ENCODE assay signal across 9 cellular contexts in the genomic region with DNA sequence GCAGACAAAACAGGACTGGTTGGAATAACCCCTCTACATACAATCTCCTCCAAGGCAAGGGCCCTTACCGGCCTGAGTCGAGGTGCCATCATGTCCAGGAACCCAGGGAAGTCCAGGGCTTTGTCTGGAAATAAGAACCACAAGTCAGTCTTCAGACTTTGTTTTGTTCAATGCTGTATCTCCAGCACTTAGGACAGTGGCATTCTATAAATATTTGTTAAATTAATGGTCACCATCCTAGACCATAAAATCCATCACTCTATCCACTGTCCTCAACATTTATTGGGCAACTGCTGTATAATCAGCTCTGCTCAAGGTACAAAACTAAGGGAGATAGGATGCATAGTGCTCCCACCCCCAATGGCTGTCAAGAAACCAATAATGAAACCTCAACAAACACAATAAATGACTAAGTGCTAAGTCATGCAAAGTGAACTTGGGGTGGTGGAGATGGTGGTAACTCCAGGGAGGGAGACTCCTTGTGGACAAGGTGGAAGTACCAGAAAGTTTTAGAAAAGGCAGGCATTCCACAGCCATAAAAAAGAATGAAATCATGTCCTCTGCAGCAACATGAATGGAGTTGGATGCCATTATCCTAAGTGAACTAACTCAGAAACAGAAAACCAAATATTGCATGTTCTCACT. TPM values are rescaled to one million over a fixed set of nuclear protein-coding genes. Genes with fewer than 3 reads are reported as not detected.
A peak's percentile ranks its signal among the peaks of the same experiment; 100 is the strongest.
DNase-seq lines count a peak whose midpoint lies in the region; ATAC-seq, FAIRE-seq and TF ChIP-seq lines count a peak whose summit lies in the region.
"Had no signal": no experiment of that assay in that cellular context is flagged by ENCODE, and none has a peak within 500 bp of the region (broad histone marks: within the 10 kb centered on the region; RNA-seq: fewer than 3 reads in every experiment).

No MANE protein-coding gene starts in this region.

- no peak overlapping the region for H2BK20ac ChIP-seq in H1 (ENCODE audit: low read length)

- H3K4me3 Mint-ChIP-seq in mesothelial cell of epicardium = no peak overlapping the region

- TF ChIP-seq RAD21 in H1 (IDR thresholded peaks at IDR 0.05 in 1 of 2, conservative IDR thresholded peaks at IDR 0.05 in 1 of 2; ENCODE audit: low read depth in 2 of 2, low read length in 2 of 2) = no peak

- peaks cover 3 to 25% (median 3%) of the 10 kb centered on the region in 4 experiments; a peak in 4 of 8 replicates for H3K36me3 ChIP-seq in H1 (ENCODE audit: control insufficient read depth in 2 of 4, insufficient read depth in 4 of 4, low read length in 3 of 4)

- H2BK120ac ChIP-seq in H1 (replicated peaks; ENCODE audit: low read depth, low read length) = no peak overlapping the region

- no peak overlapping the region for H2AFZ ChIP-seq in H1 (ENCODE audit: low read length)

- no peaks in the 10 kb centered on the region for H3K79me2 ChIP-seq in H1 (ENCODE audit: control insufficient read depth in 1 of 2, insufficient read depth in 2 of 2, low read length in 2 of 2)

- H3K14ac ChIP-seq in H1 (ENCODE audit: insufficient read length) = no peak overlapping the region

- H3K4me1 ChIP-seq in H1 (replicated peaks in 1 of 4; ENCODE audit: control insufficient read depth in 3 of 4, insufficient read depth in 4 of 4, low read length in 3 of 4) = no peaks in the 10 kb centered on the region; a peak in 3 of 7 replicates

- H2AK5ac ChIP-seq in H1 (ENCODE audit: low read depth, low read length) = no peak overlapping the region

- H2BK15ac ChIP-seq in H1 (ENCODE audit: low read length) = no peak overlapping the region

- 80% methylated on average over 2 of the region's 2 CpGs; no CpG with 5 or more reads in 1 of the 2 experiments for WGBS in H1 (ENCODE audit: extremely low coverage in 1 of 2, insufficient coverage in 1 of 2, insufficient read length in 1 of 2, insufficient replicate concordance in 2 of 2, low coverage in 1 of 2, low lambda C conversion rate in 2 of 2, missing lambda C conversion rate in 1 of 2), 2 experiments

- H3K27ac Mint-ChIP-seq in mesothelial cell of epicardium = no peak overlapping the region
- H3K27ac Mint-ChIP-seq: naive B cell had no signal

- peaks cover 0 to 10% of the 10 kb centered on the region in 2 experiments for H4K20me1 ChIP-seq in H1 (replicated peaks in 1 of 2; ENCODE audit: control insufficient read depth in 1 of 2, insufficient read depth in 2 of 2, low read length in 2 of 2)

- H3K4ac ChIP-seq in H1 (replicated peaks; ENCODE audit: insufficient read length, low read depth, low read length) = no peak overlapping the region

- H3K9ac ChIP-seq in H1 (replicated peaks in 1 of 4; ENCODE audit: extremely low read depth in 1 of 4, low read depth in 3 of 4, low read length in 3 of 4) = no peak overlapping the region

- no peak overlapping the region for H4K91ac ChIP-seq in H1 (replicated peaks; ENCODE audit: insufficient read length, low read length)

- no peaks in the 10 kb centered on the region for H3K9me3 ChIP-seq in H1 (ENCODE audit: insufficient read depth in 2 of 2, low read depth in 1 of 2, low read length in 1 of 2)

- H3K18ac ChIP-seq in H1 (ENCODE audit: extremely low read depth, low read length) = no peak overlapping the region

- H3K4me2 ChIP-seq in H1 (ENCODE audit: insufficient read depth in 1 of 2, low read depth in 2 of 2, low read length in 2 of 2) = no peak overlapping the region

- no peak overlapping the region for H2BK5ac ChIP-seq in H1 (ENCODE audit: low read depth, low read length)

- H3K56ac ChIP-seq in H1 (replicated peaks; ENCODE audit: insufficient read length, low read depth, low read length) = no peak overlapping the region

- TF ChIP-seq EP300 in H1 (IDR thresholded peaks at IDR 0.05; ENCODE audit: borderline replicate concordance in 1 of 2, low read depth in 2 of 2, low read length in 2 of 2) = no peak

- H3K79me1 ChIP-seq in H1 (ENCODE audit: low read depth, low read length) = no peaks in the 10 kb centered on the region

- FAIRE-seq in H1 (lab: Jason Lieb, UNC) = peak; percentile 55

- H3K36me3 Mint-ChIP-seq in mesothelial cell of epicardium = peaks cover 12% of the 10 kb centered on the region

- peaks cover 11% of the 10 kb centered on the region; the same call in 1 of the 2 replicates for H3K23me2 ChIP-seq in H1 (ENCODE audit: low read depth, low read length)

- TF ChIP-seq POLR2A in H1 (IDR thresholded peaks at IDR 0.05; ENCODE audit: control extremely low read depth in 1 of 2, low read depth in 2 of 2, low read length in 2 of 2) = no peak

- H3K27ac ChIP-seq in H1 (ENCODE audit: low read depth, low read length) = no peak overlapping the region

- peak; percentile 21 for TF ChIP-seq CTCF in GM12865 (IDR thresholded peaks at IDR 0.05; ENCODE audit: insufficient read depth, low read depth, low read length, missing control alignments)
- peak in 2 of 3 experiments; percentile 14 to 17; a peak in 2 of 4 replicates for TF ChIP-seq CTCF in H1 (IDR thresholded peaks at IDR 0.05; ENCODE audit: control extremely low read depth in 1 of 3, insufficient read depth in 1 of 3, low read depth in 1 of 3, low read length in 3 of 3)
- no peak for TF ChIP-seq CTCF in mesothelial cell of epicardium (IDR thresholded peaks at IDR 0.05; ENCODE audit: unreplicated experiment)

- no peak overlapping the region for H3K23ac ChIP-seq in H1 (ENCODE audit: insufficient read length)

- H3K9me3 Mint-ChIP-seq in mesothelial cell of epicardium = no peaks in the 10 kb centered on the region
- H3K9me3 Mint-ChIP-seq: naive B cell had no signal

- CTCF ChIA-PET in H1 (lab: Charles Lee; ENCODE audit: partially characterized antibody) = interaction anchor here (0.6 to 2.9 kb wide), 13 partner anchors 9 to 118 kb away, joined by 3 to 17 read pairs (median 4); a partner anchor contains a TSS

- H3K27me3 Mint-ChIP-seq in mesothelial cell of epicardium (ENCODE audit: low read depth) = peaks cover 8% of the 10 kb centered on the region
- H3K27me3 Mint-ChIP-seq: naive B cell had no signal

- H3K27me3 ChIP-seq in H1 (replicated peaks in 1 of 4; ENCODE audit: control insufficient read depth in 3 of 4, extremely low read depth in 1 of 4, insufficient read depth in 3 of 4, low read length in 3 of 4) = peaks cover 0 to 4% (median 0%) of the 10 kb centered on the region in 4 experiments; a peak in 1 of 7 replicates

- no peak overlapping the region for H4K5ac ChIP-seq in H1 (ENCODE audit: insufficient read length, low read depth, low read length)

- POLR2A ChIA-PET in H1 (lab: Charles Lee; ENCODE audit: partially characterized antibody) = interaction anchor here (1.4 to 1.8 kb wide), 3 partner anchors 10 to 25 kb away, joined by 3 to 11 read pairs (median 6); a partner anchor contains a TSS

- H3K4me3 ChIP-seq in GM12865 (ENCODE audit: low read depth, low read length) (no peak overlapping the region), H1 (ENCODE audit: extremely low read depth in 1 of 4, insufficient read depth in 2 of 4, low read depth in 3 of 4, low read length in 4 of 4) (no peak overlapping the region)

- no peak overlapping the region for H4K8ac ChIP-seq in H1 (ENCODE audit: extremely low read depth, insufficient read depth, low read length)

- DNase-seq in GM12865 (ENCODE audit: low read depth) = peak; percentile 68
- DNase-seq in LoVo (ENCODE audit: low spot score) = peak; percentile 83
- DNase-seq in H1 (ENCODE audit: low read depth in 1 of 2, low spot score in 2 of 2) = no peak
- no peak for DNase-seq in mesothelial cell of epicardium (ENCODE audit: low spot score in 2 of 2, unreplicated experiment in 2 of 2)
- DNase-seq in NCI-H774 (lab: John Stamatoyannopoulos, UW) = no peak
- DNase-seq: naive B cell had no signal

- peaks cover 2% of the 10 kb centered on the region for H3K4me1 Mint-ChIP-seq in mesothelial cell of epicardium

- H2BK12ac ChIP-seq in H1 (ENCODE audit: low read depth, low read length) = no peak overlapping the region

- ATAC-seq in GM21619 (IDR thresholded peaks at IDR 0.05; ENCODE audit: unreplicated experiment) (peak; percentile 56), HG03159 (IDR thresholded peaks at IDR 0.05; ENCODE audit: unreplicated experiment) (no peak), HG03457 (IDR thresholded peaks at IDR 0.05; ENCODE audit: unreplicated experiment) (no peak)

RNA-seq across cellular contexts. Expression of a gene that starts 5.0 kb away (rescaled TPM):
- 18.6 and 19.2 TPM in 2 replicates for total RNA-seq in H1 (2021; fragmentation: NEBNext Ultra II Directional; extraction: Animal tissue kit (Norgen Biotek cat#: 25700))
- polyA plus RNA-seq in H1 (2011; rRNA removed) = 23.7 and 33.1 TPM in 2 replicates
- polyA plus RNA-seq in H1 (2011; cell fraction: cytosol; rRNA removed) = 31.2 TPM
- polyA plus RNA-seq in H1 (2011; cell fraction: nucleus; rRNA removed) = 117 TPM
- polyA plus RNA-seq in H1 (2012, experiment 1 of 2) = 12.5 to 21.6 TPM (median 17.8 TPM) in 4 replicates
- 17.0 TPM for polyA plus RNA-seq in H1 (2012, experiment 2 of 2)
- 19.0 TPM for polyA plus RNA-seq in H1 (2013, experiment 1 of 2)
- 17.6 TPM for polyA plus RNA-seq in H1 (2013, experiment 2 of 2)
- polyA minus RNA-seq in H1 (2011; rRNA and poly(A)+ RNA removed) = 11.9 and 13.3 TPM in 2 replicates
- 7.9 TPM for polyA minus RNA-seq in H1 (2011; cell fraction: cytosol; rRNA and poly(A)+ RNA removed)
- polyA minus RNA-seq in H1 (2011; cell fraction: nucleus; rRNA and poly(A)+ RNA removed) = 18.7 TPM
- total RNA-seq in mesothelial cell of epicardium = 3.9 to 4.6 TPM (median 4.6 TPM) in 3 replicates

RNA-seq across cellular contexts. Expression of a gene that starts 5.1 kb away (rescaled TPM):
- total RNA-seq in H1 (2021; fragmentation: NEBNext Ultra II Directional; extraction: Animal tissue kit (Norgen Biotek cat#: 25700)) = 98.5 and 99.0 TPM in 2 replicates
- polyA plus RNA-seq in H1 (2011; rRNA removed) = 120 and 124 TPM in 2 replicates
- 136 TPM for polyA plus RNA-seq in H1 (2011; cell fraction: cytosol; rRNA removed)
- polyA plus RNA-seq in H1 (2011; cell fraction: nucleus; rRNA removed) = 146 TPM
- 97.2 to 108 TPM (median 102 TPM) in 4 replicates for polyA plus RNA-seq in H1 (2012, experiment 1 of 2)
- polyA plus RNA-seq in H1 (2012, experiment 2 of 2) = 126 TPM
- polyA plus RNA-seq in H1 (2013, experiment 1 of 2) = 75.7 TPM
- polyA plus RNA-seq in H1 (2013, experiment 2 of 2) = 75.1 TPM
- polyA minus RNA-seq in H1 (2011; rRNA and poly(A)+ RNA removed) = 143 and 172 TPM in 2 replicates
- 76.8 TPM for polyA minus RNA-seq in H1 (2011; cell fraction: cytosol; rRNA and poly(A)+ RNA removed)
- polyA minus RNA-seq in H1 (2011; cell fraction: nucleus; rRNA and poly(A)+ RNA removed) = 65.7 TPM
- total RNA-seq in mesothelial cell of epicardium = 96.0 to 108 TPM (median 102 TPM) in 3 replicates

RNA-seq across cellular contexts. Expression of a gene that starts 9.5 kb away (rescaled TPM):
- total RNA-seq in H1 (2021; fragmentation: NEBNext Ultra II Directional; extraction: Animal tissue kit (Norgen Biotek cat#: 25700)) = 30.1 and 32.2 TPM in 2 replicates
- 22.0 and 36.8 TPM in 2 replicates for polyA plus RNA-seq in H1 (2011; rRNA removed)
- 51.4 TPM for polyA plus RNA-seq in H1 (2011; cell fraction: cytosol; rRNA removed)
- 345 TPM for polyA plus RNA-seq in H1 (2011; cell fraction: nucleus; rRNA removed)
- 26.3 to 30.1 TPM (median 27.0 TPM) in 4 replicates for polyA plus RNA-seq in H1 (2012, experiment 1 of 2)
- polyA plus RNA-seq in H1 (2012, experiment 2 of 2) = 13.2 TPM
- polyA plus RNA-seq in H1 (2013, experiment 1 of 2) = 22.6 TPM
- polyA plus RNA-seq in H1 (2013, experiment 2 of 2) = 19.8 TPM
- polyA minus RNA-seq in H1 (2011; rRNA and poly(A)+ RNA removed) = 16.2 and 17.4 TPM in 2 replicates
- 15.9 TPM for polyA minus RNA-seq in H1 (2011; cell fraction: cytosol; rRNA and poly(A)+ RNA removed)
- polyA minus RNA-seq in H1 (2011; cell fraction: nucleus; rRNA and poly(A)+ RNA removed) = 56.3 TPM
- 48.6 to 52.0 TPM (median 51.5 TPM) in 3 replicates for total RNA-seq in mesothelial cell of epicardium

RNA-seq across cellular contexts. Expression of a gene that starts 23.0 kb away (rescaled TPM):
- 107 and 114 TPM in 2 replicates for total RNA-seq in H1 (2021; fragmentation: NEBNext Ultra II Directional; extraction: Animal tissue kit (Norgen Biotek cat#: 25700))
- 61.2 and 70.9 TPM in 2 replicates for polyA plus RNA-seq in H1 (2011; rRNA removed)
- 48.9 TPM for polyA plus RNA-seq in H1 (2011; cell fraction: cytosol; rRNA removed)
- 141 TPM for polyA plus RNA-seq in H1 (2011; cell fraction: nucleus; rRNA removed)
- polyA plus RNA-seq in H1 (2012, experiment 1 of 2) = 75.5 to 89.0 TPM (median 87.1 TPM) in 4 replicates
- polyA plus RNA-seq in H1 (2012, experiment 2 of 2) = 29.3 TPM
- polyA plus RNA-seq in H1 (2013, experiment 1 of 2) = 88.0 TPM
- 97.4 TPM for polyA plus RNA-seq in H1 (2013, experiment 2 of 2)
- polyA minus RNA-seq in H1 (2011; rRNA and poly(A)+ RNA removed) = 87.4 and 92.8 TPM in 2 replicates
- polyA minus RNA-seq in H1 (2011; cell fraction: cytosol; rRNA and poly(A)+ RNA removed) = 48.5 TPM
- polyA minus RNA-seq in H1 (2011; cell fraction: nucleus; rRNA and poly(A)+ RNA removed) = 88.3 TPM
- 43.0 to 43.9 TPM (median 43.6 TPM) in 3 replicates for total RNA-seq in mesothelial cell of epicardium

RNA-seq across cellular contexts. Expression of a gene that starts 40.3 kb away (rescaled TPM):
- 45.7 and 48.6 TPM in 2 replicates for total RNA-seq in H1 (2021; fragmentation: NEBNext Ultra II Directional; extraction: Animal tissue kit (Norgen Biotek cat#: 25700))
- polyA plus RNA-seq in H1 (2011; rRNA removed) = 14.4 and 19.7 TPM in 2 replicates
- 15.0 TPM for polyA plus RNA-seq in H1 (2011; cell fraction: cytosol; rRNA removed)
- polyA plus RNA-seq in H1 (2011; cell fraction: nucleus; rRNA removed) = 74.7 TPM
- polyA plus RNA-seq in H1 (2012, experiment 1 of 2) = 34.7 to 39.3 TPM (median 37.2 TPM) in 4 replicates
- 33.8 TPM for polyA plus RNA-seq in H1 (2012, experiment 2 of 2)
- 27.3 TPM for polyA plus RNA-seq in H1 (2013, experiment 1 of 2)
- polyA plus RNA-seq in H1 (2013, experiment 2 of 2) = 25.0 TPM
- 20.9 and 22.2 TPM in 2 replicates for polyA minus RNA-seq in H1 (2011; rRNA and poly(A)+ RNA removed)
- 20.5 TPM for polyA minus RNA-seq in H1 (2011; cell fraction: cytosol; rRNA and poly(A)+ RNA removed)
- 27.6 TPM for polyA minus RNA-seq in H1 (2011; cell fraction: nucleus; rRNA and poly(A)+ RNA removed)
- total RNA-seq in mesothelial cell of epicardium = 50.9 to 53.8 TPM (median 51.8 TPM) in 3 replicates

Comparison
In these comparisons a context has a peak if more than half of its experiments do, and no peak if none do; other contexts are left out.
1. DNase-seq: peak in GM12865 (single experiment) and LoVo (single experiment); none in H1 (0 of 2), mesothelial cell of epicardium (0 of 2) and NCI-H774 (single experiment).